Comparison of ENCODE assay signal across 8 cellular contexts in the genomic region with DNA sequence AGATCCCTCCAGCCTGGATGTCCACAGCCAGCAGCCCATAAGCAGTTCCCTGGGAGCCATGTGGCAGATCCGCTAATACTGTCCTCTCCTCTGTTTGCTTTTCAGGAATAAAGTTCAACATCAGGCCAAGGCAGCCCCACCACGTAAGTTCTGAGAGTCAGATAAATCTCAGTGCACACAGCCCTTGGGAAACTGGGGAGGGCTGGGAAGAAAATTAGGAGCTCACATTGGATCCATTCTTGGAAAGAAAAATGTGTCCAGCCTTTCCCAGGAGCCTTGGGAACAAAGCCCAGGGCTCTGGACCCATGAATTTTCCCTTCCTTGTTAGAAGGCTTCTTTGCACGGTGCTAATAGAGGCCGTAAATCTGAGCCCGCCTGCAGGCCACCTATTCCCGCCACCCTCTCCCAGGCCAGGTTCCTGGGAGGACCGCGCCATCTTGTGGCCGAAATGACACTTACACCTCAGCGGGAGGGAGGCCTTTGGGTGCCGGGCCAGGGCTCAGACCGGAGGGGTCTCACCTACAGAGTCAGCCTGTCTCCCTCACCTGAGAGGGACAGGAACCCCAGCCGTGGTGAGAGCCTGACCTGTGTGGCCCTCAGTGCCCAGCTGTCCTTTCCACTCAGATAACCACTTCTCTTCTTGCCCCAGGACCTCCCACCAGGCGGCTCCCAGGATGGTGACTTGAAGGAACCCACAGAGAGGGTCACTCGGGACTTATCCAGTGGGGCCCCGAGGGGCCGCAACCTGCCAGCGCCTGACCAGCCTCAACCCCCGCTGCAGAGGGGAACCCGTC. TPM values are rescaled to one million over a fixed set of nuclear protein-coding genes. Genes with fewer than 3 reads are reported as not detected.
DNase-seq lines count a peak whose midpoint lies in the region; TF ChIP-seq lines count a peak whose summit lies in the region.

No MANE protein-coding gene starts in this region.

- no peak overlapping the region for H3K27ac Mint-ChIP-seq in activated naive CD4-positive, alpha-beta T cell treated with anti-CD3 and anti-CD28 coated beads, Interleukin-2, amount 10 ng/mL, durations not matched to agents 7 days and 5 days
- peak overlapping the region; percentile 83 for H3K27ac Mint-ChIP-seq in glutamatergic neuron (ENCODE audit: unreplicated experiment)

- H3K9me3 Mint-ChIP-seq in activated naive CD4-positive, alpha-beta T cell treated with anti-CD3 and anti-CD28 coated beads, Interleukin-2, amount 10 ng/mL, durations not matched to agents 7 days and 5 days: no peaks in the 10 kb centered on the region
- peaks cover 34% of the 10 kb centered on the region for H3K9me3 Mint-ChIP-seq in glutamatergic neuron (ENCODE audit: unreplicated experiment)

- CTCF ChIA-PET in activated naive CD4-positive, alpha-beta T cell treated with anti-CD3 and anti-CD28 coated beads, Interleukin-2, amount 10 ng/mL, durations not matched to agents 7 days and 5 days (lab: Charles Lee): interaction anchor here (0.8 to 3.6 kb wide), 7 partner anchors 226 to 362 kb away, joined by 3 to 19 read pairs (median 6); no protein-coding TSS in a partner anchor

- H3K4me3 Mint-ChIP-seq in activated naive CD4-positive, alpha-beta T cell treated with anti-CD3 and anti-CD28 coated beads, Interleukin-2, amount 10 ng/mL, durations not matched to agents 7 days and 5 days: no peak overlapping the region
- no peak overlapping the region for H3K4me3 Mint-ChIP-seq in glutamatergic neuron (ENCODE audit: unreplicated experiment)

- no peaks in the 10 kb centered on the region for H3K36me3 Mint-ChIP-seq in activated naive CD4-positive, alpha-beta T cell treated with anti-CD3 and anti-CD28 coated beads, Interleukin-2, amount 10 ng/mL, durations not matched to agents 7 days and 5 days
- H3K36me3 Mint-ChIP-seq in glutamatergic neuron (ENCODE audit: unreplicated experiment): peaks cover 13% of the 10 kb centered on the region

- peak; percentile 95 for TF ChIP-seq CTCF in glutamatergic neuron (IDR thresholded peaks at IDR 0.05; ENCODE audit: partially characterized antibody, unreplicated experiment)

- H3K27me3 Mint-ChIP-seq in activated naive CD4-positive, alpha-beta T cell treated with anti-CD3 and anti-CD28 coated beads, Interleukin-2, amount 10 ng/mL, durations not matched to agents 7 days and 5 days: no peaks in the 10 kb centered on the region
- H3K27me3 Mint-ChIP-seq in glutamatergic neuron (ENCODE audit: unreplicated experiment): peaks cover 24% of the 10 kb centered on the region

- DNase-seq in DMS 273 (lab: John Stamatoyannopoulos, UW; ENCODE audit: unreplicated experiment) (peak; percentile 90), DMS 273 treated with DMSO at 0.1 percent for 48 hours (lab: John Stamatoyannopoulos, UW) (no peak), MV-4-11 (lab: John Stamatoyannopoulos, UW) (peak; percentile 42), SK-N-DZ (ENCODE audit: low spot score) (peak; percentile 74), glutamatergic neuron (peak; percentile 90), posterior cingulate gyrus (peak; percentile 47 to 96 (median 80)), GOT3 (lab: John Stamatoyannopoulos, UW) (no peak)
- peak; percentile 79 for DNase-seq in activated naive CD4-positive, alpha-beta T cell treated with anti-CD3 and anti-CD28 coated beads, Interleukin-2, amount 10 ng/mL, durations not matched to agents 7 days and 5 days

- intact Hi-C loops in posterior cingulate gyrus (cut with DNase I): loop anchor here (1.0 to 10.0 kb wide), 5 partner anchors 50 to 943 kb away; no protein-coding TSS in a partner anchor

- no peaks in the 10 kb centered on the region for H3K4me1 Mint-ChIP-seq in activated naive CD4-positive, alpha-beta T cell treated with anti-CD3 and anti-CD28 coated beads, Interleukin-2, amount 10 ng/mL, durations not matched to agents 7 days and 5 days
- H3K4me1 Mint-ChIP-seq in glutamatergic neuron (ENCODE audit: low read depth, unreplicated experiment): peaks cover 26% of the 10 kb centered on the region

RNA-seq across cellular contexts. Expression of gene KCTD15, which starts 25.2 kb away (rescaled TPM):
- polyA plus RNA-seq in SK-N-DZ (2014; cell fraction: cytosol; rRNA removed): 37.0 and 40.7 TPM in 2 replicates
- polyA plus RNA-seq in SK-N-DZ (2014; cell fraction: nucleus; rRNA removed): 78.0 and 79.8 TPM in 2 replicates
- 53.4 TPM for total RNA-seq in glutamatergic neuron (ENCODE audit: unreplicated experiment)

Comparison
In these comparisons a context has a peak if more than half of its experiments do, and no peak if none do; other contexts are left out.
1. DNase-seq: peak in DMS 273 (single experiment), MV-4-11 (single experiment), SK-N-DZ (single experiment), activated naive CD4-positive, alpha-beta T cell treated with anti-CD3 and anti-CD28 coated beads, Interleukin-2, amount 10 ng/mL, durations not matched to agents 7 days and 5 days (single experiment), glutamatergic neuron (single experiment) and posterior cingulate gyrus (10 of 10); none in DMS 273 treated with DMSO at 0.1 percent for 48 hours (single experiment) and GOT3 (single experiment).